Comparison of ENCODE assay signal across 15 cellular contexts in the genomic region with DNA sequence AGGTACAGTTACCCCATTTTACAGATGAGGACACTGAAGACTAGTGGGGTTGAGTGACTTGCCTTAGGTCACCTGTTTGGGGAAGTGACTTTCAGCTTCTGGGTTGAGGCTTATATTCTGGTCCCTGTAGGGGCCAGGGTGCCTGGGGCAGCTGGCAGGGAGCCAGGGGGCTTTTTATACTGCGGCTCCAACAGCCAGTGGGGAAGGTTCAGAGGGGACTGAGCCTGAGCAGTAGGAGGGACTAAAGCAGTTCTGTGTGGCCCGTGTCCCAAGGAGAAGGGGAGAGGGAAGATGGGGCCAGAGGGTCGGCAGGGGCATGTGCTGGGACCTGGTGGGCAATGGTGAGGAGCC. TPM values are rescaled to one million over a fixed set of nuclear protein-coding genes. Genes with fewer than 3 reads are reported as not detected.
DNase-seq lines count a peak whose midpoint lies in the region; ATAC-seq and TF ChIP-seq lines count a peak whose summit lies in the region.
"Had no signal": no experiment of that assay in that cellular context is flagged by ENCODE, and none has a peak within 500 bp of the region (broad histone marks: within the 10 kb centered on the region; RNA-seq: fewer than 3 reads in every experiment).

No MANE protein-coding gene starts in this region.

- no TSS peak for BruUV-seq in Calu3 (replicated peaks; lab: Mats Ljungman, UMichigan)

- H3K36me3 ChIP-seq in BLaER1 (peaks cover 36% of the 10 kb centered on the region), SU-DHL-6 (ENCODE audit: low read length) (no peaks in the 10 kb centered on the region)
- peaks cover 0 to 13% (median 0%) of the 10 kb centered on the region in 3 experiments for H3K36me3 ChIP-seq in naive thymus-derived CD4-positive, alpha-beta T cell (ENCODE audit: control insufficient read depth in 2 of 3, insufficient read depth in 3 of 3, low read length in 3 of 3)

- H4K20me1 ChIP-seq in BLaER1 (peaks cover 89% of the 10 kb centered on the region), SU-DHL-6 (ENCODE audit: low read depth, low read length) (no peaks in the 10 kb centered on the region)

- TF ChIP-seq CTCF in Calu3 (IDR thresholded peaks at IDR 0.05; ENCODE audit: unreplicated experiment) (no peak), SU-DHL-6 (IDR thresholded peaks at IDR 0.05; ENCODE audit: insufficient read depth, low read length, poor library complexity, severe bottlenecking) (no peak)

- H3K4me2 ChIP-seq in BLaER1 (peak overlapping the region; percentile 48), SU-DHL-6 (ENCODE audit: low read depth, low read length, poor library complexity, severe bottlenecking) (peak overlapping the region; percentile 28)

- H3K9ac ChIP-seq in BLaER1: no peak overlapping the region
- H3K9ac ChIP-seq in SU-DHL-6 (ENCODE audit: low read length): peak overlapping the region; percentile 29

- CTCF ChIA-PET in Calu3 (lab: Charles Lee): interaction anchor here (1.6 kb wide), 1 partner anchor 18 kb away, joined by 6 read pairs; no protein-coding TSS in a partner anchor
- CTCF ChIA-PET in naive thymus-derived CD4-positive, alpha-beta T cell (lab: Charles Lee): no interaction called here

- no peaks in the 10 kb centered on the region for H3K27me3 Mint-ChIP-seq in Calu3 (ENCODE audit: unreplicated experiment)
- no peaks in the 10 kb centered on the region for H3K27me3 Mint-ChIP-seq in naive thymus-derived CD4-positive, alpha-beta T cell
- H3K27me3 Mint-ChIP-seq: activated CD4-positive, alpha-beta memory T cell treated with anti-CD3 and anti-CD28 coated beads, Interleukin-2, amount 10 ng/mL, durations not matched to agents 7 days and 5 days had no signal

- no peaks in the 10 kb centered on the region for H3F3A ChIP-seq in SU-DHL-6 (ENCODE audit: insufficient read depth)

- no peaks in the 10 kb centered on the region for H3K9me3 Mint-ChIP-seq in Calu3 (ENCODE audit: low read depth, unreplicated experiment)
- no peaks in the 10 kb centered on the region for H3K9me3 Mint-ChIP-seq in naive thymus-derived CD4-positive, alpha-beta T cell
- H3K9me3 Mint-ChIP-seq: activated CD4-positive, alpha-beta memory T cell treated with anti-CD3 and anti-CD28 coated beads, Interleukin-2, amount 10 ng/mL, durations not matched to agents 7 days and 5 days; CD8-positive, alpha-beta T cell had no signal

- no peak overlapping the region for H2AFZ ChIP-seq in SU-DHL-6 (ENCODE audit: low read depth, low read length, severe bottlenecking)

- peaks cover 20% of the 10 kb centered on the region for H3K36me3 Mint-ChIP-seq in Calu3 (ENCODE audit: insufficient read depth, unreplicated experiment)
- H3K36me3 Mint-ChIP-seq in naive thymus-derived CD4-positive, alpha-beta T cell: peaks cover 0 to 7% (median 5%) of the 10 kb centered on the region in 5 donors

- H3K9me3 ChIP-seq in BLaER1: no peaks in the 10 kb centered on the region
- H3K9me3 ChIP-seq in SU-DHL-6 (ENCODE audit: insufficient read depth, low read length): no peaks in the 10 kb centered on the region
- H3K9me3 ChIP-seq in naive thymus-derived CD4-positive, alpha-beta T cell (ENCODE audit: control insufficient read depth in 2 of 3, low read length in 3 of 3): no peaks in the 10 kb centered on the region
- H3K9me3 ChIP-seq: mucosa of descending colon had no signal

- H3K4me3 ChIP-seq in BLaER1 (no peak overlapping the region), SU-DHL-6 (ENCODE audit: insufficient read depth, low read length, poor library complexity, severe bottlenecking) (no peak overlapping the region)
- H3K4me3 ChIP-seq in naive thymus-derived CD4-positive, alpha-beta T cell (ENCODE audit: low read length): no peak overlapping the region
- H3K4me3 ChIP-seq: mucosa of descending colon had no signal

- H3K9me2 ChIP-seq in SU-DHL-6 (replicated peaks; ENCODE audit: insufficient read depth, low read length): no peaks in the 10 kb centered on the region

- POLR2A ChIA-PET in naive thymus-derived CD4-positive, alpha-beta T cell (lab: Charles Lee): no interaction called here

- intact Hi-C loops in Calu3 (cut with micrococcal nuclease; ENCODE audit: unreplicated experiment): no loop called here
- intact Hi-C loops in naive thymus-derived CD4-positive, alpha-beta T cell (cut with micrococcal nuclease): no loop called here
- intact Hi-C loops in posterior vena cava (cut with DNase I): no loop called here

- H3K4me1 ChIP-seq in BLaER1: peaks cover 44% of the 10 kb centered on the region
- peaks cover 0 to 6% of the 10 kb centered on the region in 2 donors for H3K4me1 ChIP-seq in naive thymus-derived CD4-positive, alpha-beta T cell (ENCODE audit: control insufficient read depth in 2 of 2, insufficient read depth in 2 of 2, low read length in 2 of 2)

- no peak for ATAC-seq in naive thymus-derived CD4-positive, alpha-beta T cell
- ATAC-seq in GM18861 (IDR thresholded peaks at IDR 0.05; ENCODE audit: unreplicated experiment): no peak
- ATAC-seq: CD8-positive, alpha-beta T cell had no signal

- peaks cover 54% of the 10 kb centered on the region for H3K4me1 Mint-ChIP-seq in Calu3 (ENCODE audit: low read depth, unreplicated experiment)
- peaks cover 15 to 32% (median 22%) of the 10 kb centered on the region in 7 donors for H3K4me1 Mint-ChIP-seq in naive thymus-derived CD4-positive, alpha-beta T cell

- peaks cover 76% of the 10 kb centered on the region for H3K79me2 ChIP-seq in SU-DHL-6 (ENCODE audit: insufficient read depth, low read length)

- H3K27me3 ChIP-seq in BLaER1 (no peaks in the 10 kb centered on the region), SU-DHL-6 (ENCODE audit: low read length) (no peaks in the 10 kb centered on the region)
- no peaks in the 10 kb centered on the region for H3K27me3 ChIP-seq in naive thymus-derived CD4-positive, alpha-beta T cell (ENCODE audit: control insufficient read depth in 2 of 2, insufficient read depth in 2 of 2, low read length in 2 of 2)

- no peak overlapping the region for H3K27ac Mint-ChIP-seq in Calu3 (ENCODE audit: unreplicated experiment)
- peak overlapping the region in 5 of 9 donors; percentile 38 to 67 (median 62) for H3K27ac Mint-ChIP-seq in naive thymus-derived CD4-positive, alpha-beta T cell
- H3K27ac Mint-ChIP-seq: activated CD4-positive, alpha-beta memory T cell treated with anti-CD3 and anti-CD28 coated beads, Interleukin-2, amount 10 ng/mL, durations not matched to agents 7 days and 5 days; CD8-positive, alpha-beta T cell had no signal

- H3K27ac ChIP-seq in BLaER1 (no peak overlapping the region), SU-DHL-6 (ENCODE audit: low read depth, low read length) (peak overlapping the region; percentile 57)
- no peak overlapping the region for H3K27ac ChIP-seq in naive thymus-derived CD4-positive, alpha-beta T cell (ENCODE audit: low read depth, low read length)

- peak overlapping the region; percentile 48 for H3K4me3 Mint-ChIP-seq in Calu3 (ENCODE audit: low read depth, unreplicated experiment)
- H3K4me3 Mint-ChIP-seq in naive thymus-derived CD4-positive, alpha-beta T cell: no peak overlapping the region
- H3K4me3 Mint-ChIP-seq: activated CD4-positive, alpha-beta memory T cell treated with anti-CD3 and anti-CD28 coated beads, Interleukin-2, amount 10 ng/mL, durations not matched to agents 7 days and 5 days; CD8-positive, alpha-beta T cell had no signal

- no peak for DNase-seq in Calu3
- DNase-seq in naive thymus-derived CD4-positive, alpha-beta T cell: no peak
- no peak for DNase-seq in NCI-H1048 (lab: John Stamatoyannopoulos, UW)
- no peak for DNase-seq in AG20443 (ENCODE audit: low spot score)
- DNase-seq in posterior vena cava (ENCODE audit: low spot score): no peak
- DNase-seq: activated CD4-positive, alpha-beta memory T cell treated with anti-CD3 and anti-CD28 coated beads, Interleukin-2, amount 10 ng/mL, durations not matched to agents 7 days and 5 days; activated naive CD4-positive, alpha-beta T cell; CD8-positive, alpha-beta T cell; central memory CD4-positive, alpha-beta T cell; HCEC 1CT; stimulated activated naive CD4-positive, alpha-beta T cell had no signal

RNA-seq across cellular contexts. Expression of a gene that starts 37.7 kb away (rescaled TPM):
- total RNA-seq in Calu3 (2022): 46.3 and 48.3 TPM in 2 replicates
- 10 to 100 TPM; 34.5 to 87.5 (median 35.6) TPM for total RNA-seq in naive thymus-derived CD4-positive, alpha-beta T cell
- polyA plus RNA-seq in naive thymus-derived CD4-positive, alpha-beta T cell: 1 to 10 TPM; 3.0 to 3.2 TPM
- total RNA-seq in posterior vena cava: 10 to 100 TPM; 13.3 to 23.6 TPM
